In the genomic region with DNA sequence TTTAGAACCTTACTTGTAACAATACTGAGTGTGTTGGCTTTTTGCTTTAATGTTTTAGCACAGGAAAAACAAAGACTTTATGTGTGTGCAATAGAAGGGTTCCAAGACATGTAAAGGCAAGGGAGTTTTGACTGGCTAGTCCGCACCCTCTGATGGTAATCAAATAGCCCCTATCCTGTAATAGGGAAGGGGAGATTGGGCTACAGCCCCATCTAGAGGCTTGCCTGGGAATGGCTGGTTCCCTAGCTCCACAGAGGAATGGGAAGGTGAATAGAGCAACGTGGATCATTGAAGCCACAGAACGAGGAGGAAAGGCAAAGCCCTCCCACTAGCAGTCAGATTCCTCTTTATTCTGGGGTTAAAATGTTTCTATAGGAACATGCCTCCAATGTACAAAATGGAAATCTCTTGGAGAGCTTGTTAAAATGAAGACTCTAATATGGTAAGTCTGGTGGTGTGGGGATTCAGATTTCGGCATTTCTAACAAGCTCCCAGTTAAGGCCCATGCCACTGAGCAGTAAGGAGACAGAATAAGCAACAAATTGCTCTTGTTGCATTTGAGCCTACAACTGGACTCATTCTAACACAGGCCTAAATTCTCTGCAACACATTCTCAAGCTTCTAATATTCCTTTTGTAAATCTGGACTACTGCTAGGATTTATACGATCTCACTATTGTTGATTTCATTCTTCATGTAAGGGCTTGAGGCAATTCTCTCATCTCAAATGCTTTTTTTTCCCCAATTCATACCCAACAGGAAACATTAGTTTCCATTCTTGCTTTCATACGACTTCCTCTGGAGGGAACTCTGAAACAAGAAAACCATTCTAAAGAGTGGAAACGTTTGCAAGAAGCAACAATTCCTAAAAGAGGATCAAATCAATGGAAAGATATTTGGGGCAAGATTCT, we compare ENCODE assay signal across 8 cellular contexts. TPM values are rescaled to one million over a fixed set of nuclear protein-coding genes. Genes with fewer than 3 reads are reported as not detected.
DNase-seq lines count a peak whose midpoint lies in the region; ATAC-seq and TF ChIP-seq lines count a peak whose summit lies in the region.

No MANE protein-coding gene starts in this region.

- H3K27me3 Mint-ChIP-seq in activated naive CD8-positive, alpha-beta T cell treated with anti-CD3 and anti-CD28 coated beads, Interleukin-2, amount 50 U/mL, for 24 hours, result no peaks in the 10 kb centered on the region

- H3K36me3 ChIP-seq in spleen, result peaks cover 0 to 90% (median 70%) of the 10 kb centered on the region in 6 donors

- H3K4me1 Mint-ChIP-seq in activated naive CD8-positive, alpha-beta T cell treated with anti-CD3 and anti-CD28 coated beads, Interleukin-2, amount 50 U/mL, for 24 hours, result peaks cover 19% of the 10 kb centered on the region

- H3K4me3 Mint-ChIP-seq in activated naive CD8-positive, alpha-beta T cell treated with anti-CD3 and anti-CD28 coated beads, Interleukin-2, amount 50 U/mL, for 24 hours, result no peak overlapping the region

- no peak for TF ChIP-seq POLR2A in spleen (IDR thresholded peaks at IDR 0.05)

- peak overlapping the region in 1 of 8 donors; percentile 16 for H3K27ac ChIP-seq in spleen

- no peak overlapping the region for H3K27ac Mint-ChIP-seq in activated naive CD8-positive, alpha-beta T cell treated with anti-CD3 and anti-CD28 coated beads, Interleukin-2, amount 50 U/mL, for 24 hours

- TF ChIP-seq CTCF in GM10266 (IDR thresholded peaks at IDR 0.05; ENCODE audit: control insufficient read depth, insufficient read depth, low read depth, missing control alignments), result peak; percentile 79
- TF ChIP-seq CTCF in spleen (IDR thresholded peaks at IDR 0.05 in 8 of 11, conservative IDR thresholded peaks at IDR 0.05 in 3 of 11), result peak in 10 of 11 experiments; percentile 33 to 83 (median 70)

- no peaks in the 10 kb centered on the region for H3K27me3 ChIP-seq in spleen (replicated peaks in 1 of 7)

- H3K4me3 ChIP-seq in spleen, result no peak overlapping the region

- H3K36me3 Mint-ChIP-seq in activated naive CD8-positive, alpha-beta T cell treated with anti-CD3 and anti-CD28 coated beads, Interleukin-2, amount 50 U/mL, for 24 hours (ENCODE audit: low read depth), result peaks cover 56% of the 10 kb centered on the region

- DNase-seq in ACHN (peak; percentile 49), GM10266 (ENCODE audit: extremely low spot score) (peak; percentile 43), NCI-H510A treated with DMSO at 0.1 percent for 48 hours (lab: John Stamatoyannopoulos, UW) (peak; percentile 20), hepatic stellate cell (ENCODE audit: low spot score) (peak; percentile 60), spleen (no peak), mesenteric fat pad (ENCODE audit: low spot score) (no peak)
- peak; percentile 43 for DNase-seq in activated naive CD8-positive, alpha-beta T cell treated with anti-CD3 and anti-CD28 coated beads, Interleukin-2, amount 50 U/mL, for 24 hours

- intact Hi-C loops in spleen (cut with DNase I; ENCODE audit: low total_unique reads), result loop anchor here (10.0 kb wide), 2 partner anchors 169 to 229 kb away; no protein-coding TSS in a partner anchor

- peaks cover 2 to 34% (median 14%) of the 10 kb centered on the region in 6 donors for H3K4me1 ChIP-seq in spleen

- in situ Hi-C loops in ACHN (cut with HindIII; ENCODE audit: low pct_ligation_motif_present, low pct_unique_long_range_greater_than_20kb, low sequenced_read_pairs), result no loop called here

- WGBS in spleen, 5 donors, result 45 to 62% (median 48%) methylated on average over 7 of the region's 7 CpGs

- H3K9me3 ChIP-seq in spleen, result no peaks in the 10 kb centered on the region

- H3K9me3 Mint-ChIP-seq in activated naive CD8-positive, alpha-beta T cell treated with anti-CD3 and anti-CD28 coated beads, Interleukin-2, amount 50 U/mL, for 24 hours, result no peaks in the 10 kb centered on the region

- no peak for ATAC-seq in activated naive CD8-positive, alpha-beta T cell treated with anti-CD3 and anti-CD28 coated beads, Interleukin-2, amount 50 U/mL, for 24 hours
- ATAC-seq in GM21619 (IDR thresholded peaks at IDR 0.05; ENCODE audit: unreplicated experiment), result no peak

RNA-seq across cellular contexts. Expression of a gene that starts 57.1 kb away (rescaled TPM):
- total RNA-seq in spleen (100 to 1,000 TPM in 3 of 7 donors, 10 to 100 TPM in 4; 93.7 to 139 (median 99.8) TPM), mesenteric fat pad (40.3 TPM)
- polyA plus RNA-seq in spleen, result 10 to 100 TPM; 11.8 to 15.4 (median 15.1) TPM

Comparison
In these comparisons a context has a peak if more than half of its experiments do, and no peak if none do; other contexts are left out.
1. DNase-seq: peak in ACHN (single experiment), GM10266 (single experiment), NCI-H510A treated with DMSO at 0.1 percent for 48 hours (single experiment), activated naive CD8-positive, alpha-beta T cell treated with anti-CD3 and anti-CD28 coated beads, Interleukin-2, amount 50 U/mL, for 24 hours (single experiment) and hepatic stellate cell (single experiment); none in spleen (single experiment) and mesenteric fat pad (single experiment).